Comparison of ENCODE assay signal across 12 cellular contexts in the genomic region with DNA sequence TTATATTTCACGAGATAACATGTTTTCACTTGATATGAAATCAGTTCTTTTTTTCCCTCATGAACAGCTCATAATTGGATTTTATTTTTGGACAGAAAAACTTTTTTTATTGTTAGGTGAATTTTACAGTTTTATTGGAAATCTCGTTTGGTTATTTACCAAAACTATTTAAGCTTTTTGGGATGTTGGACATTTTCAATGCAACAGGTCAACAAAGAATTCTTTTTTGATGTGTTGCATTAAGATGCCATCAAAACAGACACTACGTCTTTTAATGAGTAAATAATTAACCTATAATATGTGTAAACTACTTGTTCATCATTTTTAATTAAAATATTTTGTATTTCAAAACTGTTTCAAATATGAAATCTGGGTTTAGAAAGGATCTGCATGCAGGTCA. TPM values are rescaled to one million over a fixed set of nuclear protein-coding genes. Genes with fewer than 3 reads are reported as not detected.
DNase-seq lines count a peak whose midpoint lies in the region; ATAC-seq, FAIRE-seq and TF ChIP-seq lines count a peak whose summit lies in the region.
"Had no signal": no experiment of that assay in that cellular context is flagged by ENCODE, and none has a peak within 500 bp of the region (broad histone marks: within the 10 kb centered on the region; RNA-seq: fewer than 3 reads in every experiment).

No MANE protein-coding gene starts in this region.

- no peaks in the 10 kb centered on the region for H3K9me3 ChIP-seq in A549
- H3K9me3 ChIP-seq: heart left ventricle, SK-N-SH had no signal

- FAIRE-seq in A549 (lab: Jason Lieb, UNC) = no peak

- no peak for DNase-seq in A549 (ENCODE audit: low read depth in 1 of 2, low spot score in 1 of 2)
- no peak for DNase-seq in GM06990 (ENCODE audit: extremely low read depth, insufficient read length)
- DNase-seq in activated T-helper 2 cell treated with anti-CD3 and anti-CD28 coated beads, Interferon-gamma antibody, Interleukin-2, Interleukin-4, amounts not matched to agents 10 μg/mL and 5 μg/mL and 100 μg/mL, durations not matched to agents 14 hours and 24 hours and 36 hours (ENCODE audit: low spot score) = no peak
- no peak for DNase-seq in memory B cell (ENCODE audit: low spot score in 2 of 2)
- no peak for DNase-seq in middle frontal gyrus (ENCODE audit: extremely low spot score, low spot score)
- DNase-seq in anterior cingulate cortex (lab: John Stamatoyannopoulos, UW) = no peak
- no peak for DNase-seq in T-helper 2 cell
- DNase-seq: EL, heart left ventricle, SK-N-SH, WERI-Rb-1 had no signal

- H3K27ac Mint-ChIP-seq in activated T-helper 2 cell treated with anti-CD3 and anti-CD28 coated beads, Interferon-gamma antibody, Interleukin-2, Interleukin-4, amounts not matched to agents 10 μg/mL and 5 μg/mL and 100 μg/mL, durations not matched to agents 14 hours and 24 hours and 36 hours = no peak overlapping the region
- peak overlapping the region; percentile 38 for H3K27ac Mint-ChIP-seq in memory B cell

- H3K4me1 Mint-ChIP-seq in activated T-helper 2 cell treated with anti-CD3 and anti-CD28 coated beads, Interferon-gamma antibody, Interleukin-2, Interleukin-4, amounts not matched to agents 10 μg/mL and 5 μg/mL and 100 μg/mL, durations not matched to agents 14 hours and 24 hours and 36 hours (ENCODE audit: low read depth) = peaks cover 46% of the 10 kb centered on the region
- H3K4me1 Mint-ChIP-seq in memory B cell = peaks cover 37% of the 10 kb centered on the region

- H3K9me3 Mint-ChIP-seq in activated T-helper 2 cell treated with anti-CD3 and anti-CD28 coated beads, Interferon-gamma antibody, Interleukin-2, Interleukin-4, amounts not matched to agents 10 μg/mL and 5 μg/mL and 100 μg/mL, durations not matched to agents 14 hours and 24 hours and 36 hours = no peaks in the 10 kb centered on the region
- no peaks in the 10 kb centered on the region for H3K9me3 Mint-ChIP-seq in memory B cell

- H3K36me3 ChIP-seq in GM06990 (ENCODE audit: control insufficient read depth, insufficient read depth, low read length) = no peaks in the 10 kb centered on the region
- H3K36me3 ChIP-seq: heart left ventricle, WERI-Rb-1 had no signal

- H3K27ac ChIP-seq in A549 = no peak overlapping the region

- ATAC-seq in A549 (no peak), memory B cell (ENCODE audit: low read depth) (no peak), SK-N-SH treated with all-trans-retinoic acid at 6 μM for 48 hours (no peak)
- ATAC-seq: heart left ventricle had no signal

- no peak for TF ChIP-seq CTCF in A549 (IDR thresholded peaks at IDR 0.05)
- TF ChIP-seq CTCF in GM06990 (IDR thresholded peaks at IDR 0.05; ENCODE audit: insufficient read depth, low read length, poor library complexity, severe bottlenecking) = no peak

- CTCF ChIA-PET in A549 (lab: Yijun Ruan, JAX) = interaction anchor here (1.3 kb wide), 1 partner anchor 37 kb away, joined by 3 read pairs; no protein-coding TSS in a partner anchor

- TF ChIP-seq EP300 in A549 (IDR thresholded peaks at IDR 0.05) = no peak

- no peaks in the 10 kb centered on the region for H3K27me3 ChIP-seq in GM06990 (replicated peaks; ENCODE audit: control insufficient read depth, insufficient read depth, low read length)
- H3K27me3 ChIP-seq: heart left ventricle had no signal

- 59% methylated on average over 3 of the region's 3 CpGs for WGBS in A549 (ENCODE audit: missing lambda C conversion rate)

- H3K4me3 ChIP-seq in A549 (no peak overlapping the region), GM06990 (replicated peaks; ENCODE audit: low read depth, low read length) (peak overlapping the region; percentile 27; the same call in 1 of the 2 replicates)

- H3K4me2 ChIP-seq in A549 = peak overlapping the region; percentile 90; the same call in 2 of the 3 replicates
- H3K4me2 ChIP-seq: SK-N-SH had no signal

- intact Hi-C loops in activated T-helper 2 cell treated with anti-CD3 and anti-CD28 coated beads, Interferon-gamma antibody, Interleukin-2, Interleukin-4, amounts not matched to agents 10 μg/mL and 5 μg/mL and 100 μg/mL, durations not matched to agents 14 hours and 24 hours and 36 hours (cut with micrococcal nuclease) = loop anchor here (5.0 kb wide), 1 partner anchor 33 kb away; no protein-coding TSS in a partner anchor

- no peak for TF ChIP-seq POLR2A in A549 (IDR thresholded peaks at IDR 0.05; ENCODE audit: low read length)

- POLR2A ChIA-PET in A549 (lab: Yijun Ruan, JAX) = no interaction called here

- H3K27me3 Mint-ChIP-seq in activated T-helper 2 cell treated with anti-CD3 and anti-CD28 coated beads, Interferon-gamma antibody, Interleukin-2, Interleukin-4, amounts not matched to agents 10 μg/mL and 5 μg/mL and 100 μg/mL, durations not matched to agents 14 hours and 24 hours and 36 hours (ENCODE audit: low read depth) = no peaks in the 10 kb centered on the region
- H3K27me3 Mint-ChIP-seq in memory B cell = no peaks in the 10 kb centered on the region

- peaks cover 60% of the 10 kb centered on the region for H3K4me1 ChIP-seq in A549

- peak overlapping the region; percentile 33 for H3K4me3 Mint-ChIP-seq in activated T-helper 2 cell treated with anti-CD3 and anti-CD28 coated beads, Interferon-gamma antibody, Interleukin-2, Interleukin-4, amounts not matched to agents 10 μg/mL and 5 μg/mL and 100 μg/mL, durations not matched to agents 14 hours and 24 hours and 36 hours (ENCODE audit: low read depth)
- H3K4me3 Mint-ChIP-seq in memory B cell = peak overlapping the region; percentile 65

- TF ChIP-seq RAD21 in A549 (conservative IDR thresholded peaks at IDR 0.05 in 1 of 2, IDR thresholded peaks at IDR 0.05 in 1 of 2) = no peak

- H3K36me3 Mint-ChIP-seq in activated T-helper 2 cell treated with anti-CD3 and anti-CD28 coated beads, Interferon-gamma antibody, Interleukin-2, Interleukin-4, amounts not matched to agents 10 μg/mL and 5 μg/mL and 100 μg/mL, durations not matched to agents 14 hours and 24 hours and 36 hours (ENCODE audit: low read depth) = peaks cover 64% of the 10 kb centered on the region
- peaks cover 4% of the 10 kb centered on the region for H3K36me3 Mint-ChIP-seq in memory B cell

TF ChIP-seq in A549, 52 proteins besides CTCF, POLR2A, EP300 and RAD21 (continues in another document):
- TF ChIP-seq, protein P1, sequence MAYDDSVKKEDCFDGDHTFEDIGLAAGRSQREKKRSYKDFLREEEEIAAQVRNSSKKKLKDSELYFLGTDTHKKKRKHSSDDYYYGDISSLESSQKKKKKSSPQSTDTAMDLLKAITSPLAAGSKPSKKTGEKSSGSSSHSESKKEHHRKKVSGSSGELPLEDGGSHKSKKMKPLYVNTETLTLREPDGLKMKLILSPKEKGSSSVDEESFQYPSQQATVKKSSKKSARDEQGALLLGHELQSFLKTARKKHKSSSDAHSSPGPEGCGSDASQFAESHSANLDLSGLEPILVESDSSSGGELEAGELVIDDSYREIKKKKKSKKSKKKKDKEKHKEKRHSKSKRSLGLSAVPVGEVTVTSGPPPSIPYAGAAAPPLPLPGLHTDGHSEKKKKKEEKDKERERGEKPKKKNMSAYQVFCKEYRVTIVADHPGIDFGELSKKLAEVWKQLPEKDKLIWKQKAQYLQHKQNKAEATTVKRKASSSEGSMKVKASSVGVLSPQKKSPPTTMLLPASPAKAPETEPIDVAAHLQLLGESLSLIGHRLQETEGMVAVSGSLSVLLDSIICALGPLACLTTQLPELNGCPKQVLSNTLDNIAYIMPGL (CRISPR knock-in tag; IDR thresholded peaks at IDR 0.05; ENCODE audit: borderline replicate concordance) = no peak
- TF ChIP-seq KDM1A (IDR thresholded peaks at IDR 0.05; ENCODE audit: low read depth) (no peak), PHF8 (IDR thresholded peaks at IDR 0.05; ENCODE audit: borderline replicate concordance, low read depth) (no peak), FOSB (CRISPR knock-in tag; IDR thresholded peaks at IDR 0.05) (no peak), BHLHE40 (IDR thresholded peaks at IDR 0.05; ENCODE audit: low read depth, low read length) (no peak), FOSL2 (IDR thresholded peaks at IDR 0.05) (no peak), FOSL2 (CRISPR knock-in tag; IDR thresholded peaks at IDR 0.05) (no peak), SMC3 (IDR thresholded peaks at IDR 0.05) (no peak), NR3C1 (IDR thresholded peaks at IDR 0.05) (no peak)

TF ChIP-seq in SK-N-SH treated with all-trans-retinoic acid at 6 μM for 48 hours, 23 proteins besides CTCF, POLR2A, EP300 and RAD21 (continues in another document):
- no peak for TF ChIP-seq SNAI2 (CRISPR knock-in tag; IDR thresholded peaks at IDR 0.05)
- TF ChIP-seq, protein P2, sequence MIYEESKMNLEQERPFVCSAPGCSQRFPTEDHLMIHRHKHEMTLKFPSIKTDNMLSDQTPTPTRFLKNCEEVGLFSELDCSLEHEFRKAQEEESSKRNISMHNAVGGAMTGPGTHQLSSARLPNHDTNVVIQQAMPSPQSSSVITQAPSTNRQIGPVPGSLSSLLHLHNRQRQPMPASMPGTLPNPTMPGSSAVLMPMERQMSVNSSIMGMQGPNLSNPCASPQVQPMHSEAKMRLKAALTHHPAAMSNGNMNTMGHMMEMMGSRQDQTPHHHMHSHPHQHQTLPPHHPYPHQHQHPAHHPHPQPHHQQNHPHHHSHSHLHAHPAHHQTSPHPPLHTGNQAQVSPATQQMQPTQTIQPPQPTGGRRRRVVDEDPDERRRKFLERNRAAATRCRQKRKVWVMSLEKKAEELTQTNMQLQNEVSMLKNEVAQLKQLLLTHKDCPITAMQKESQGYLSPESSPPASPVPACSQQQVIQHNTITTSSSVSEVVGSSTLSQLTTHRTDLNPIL (CRISPR knock-in tag; IDR thresholded peaks at IDR 0.05; ENCODE audit: low read depth) = no peak
- no peak for TF ChIP-seq ZNF8 (CRISPR knock-in tag; IDR thresholded peaks at IDR 0.05)
- TF ChIP-seq TCF4 (CRISPR knock-in tag; IDR thresholded peaks at IDR 0.05; ENCODE audit: borderline replicate concordance) = no peak
- TF ChIP-seq ARNTL (CRISPR knock-in tag; IDR thresholded peaks at IDR 0.05; ENCODE audit: borderline replicate concordance, low read depth) = no peak
- no peak for TF ChIP-seq OSR1 (CRISPR knock-in tag; IDR thresholded peaks at IDR 0.05)
- no peak for TF ChIP-seq ZC3H10 (CRISPR knock-in tag; IDR thresholded peaks at IDR 0.05)

RNA-seq across cellular contexts. Expression of a gene that starts 5.3 kb away (rescaled TPM):
- polyA plus RNA-seq in A549 (2011; rRNA removed) (9.4 and 30.2 TPM in 2 replicates), A549 (2017; fragmentation: RNase III; extraction: RNeasy Plus Mini Kit Qiagen cat#74134 plus additional on column Dnase treatment) (17.2 to 23.4 TPM (median 19.3 TPM) in 3 replicates)
- 3.6 and 4.6 TPM in 2 replicates for polyA plus RNA-seq in A549 (2012; cell fraction: cytosol; rRNA removed)
- polyA plus RNA-seq in A549 (2012; cell fraction: nucleus; rRNA removed) = 4.9 and 13.6 TPM in 2 replicates
- polyA minus RNA-seq in A549 (2011; rRNA and poly(A)+ RNA removed) = 56.7 and 57.6 TPM in 2 replicates
- total RNA-seq in activated T-helper 2 cell treated with anti-CD3 and anti-CD28 coated beads, Interferon-gamma antibody, Interleukin-2, Interleukin-4, amounts not matched to agents 10 μg/mL and 5 μg/mL and 100 μg/mL, durations not matched to agents 14 hours and 24 hours and 36 hours = 134 and 135 TPM in 2 replicates
